ENCODE assay signal across 16 cellular contexts in genomic region chr6:111632468-111633247, GRCh38.
"Had no signal": no experiment of that assay in that cellular context is flagged by ENCODE, and none has a peak within 500 bp of the region (broad histone marks: within the 10 kb centered on the region; RNA-seq: fewer than 3 reads in every experiment).

No MANE protein-coding gene starts in this region.

- H3K4me1 Mint-ChIP-seq: activated CD4-positive, alpha-beta memory T cell treated with anti-CD3 and anti-CD28 coated beads, Interleukin-2, amount 10 ng/mL, durations not matched to agents 7 days and 5 days; activated naive CD8-positive, alpha-beta T cell treated with anti-CD3 and anti-CD28 coated beads, Interleukin-2, amount 50 U/mL, for 24 hours; memory B cell; stimulated activated naive B cell treated with anti-CD40 and anti-IgM and Interleukin-4, amounts not matched to agents 10 μg/mL and 1 μg/mL and 100 μg/mL, for 72 hours had no signal

- H3K27ac ChIP-seq: ascending aorta, esophagus squamous epithelium, foreskin keratinocyte, left lung, upper lobe of right lung had no signal

- DNase-seq: activated CD4-positive, alpha-beta memory T cell treated with anti-CD3 and anti-CD28 coated beads, Interleukin-2, amount 10 ng/mL, durations not matched to agents 7 days and 5 days; activated CD4-positive, alpha-beta T cell treated with anti-CD3 and anti-CD28 coated beads for 1 hour; activated naive CD4-positive, alpha-beta T cell treated with Interleukin-2 at 50 U/mL for 16 hours; activated naive CD8-positive, alpha-beta T cell treated with anti-CD3 and anti-CD28 coated beads, Interleukin-2, amount 50 U/mL, for 24 hours; esophagus squamous epithelium; foreskin keratinocyte; head of caudate nucleus; islet precursor cell; left lung; right cardiac atrium; stimulated activated CD4-positive, alpha-beta T cell treated with anti-CD3 and anti-CD28 coated beads, Interleukin-1b, Interleukin-23, amount 100 ng/mL, for 48 hours; stimulated activated naive B cell treated with anti-CD40 and anti-IgM and Interleukin-4, amounts not matched to agents 10 μg/mL and 1 μg/mL and 100 μg/mL, for 72 hours; T1000; upper lobe of right lung had no signal

- H3K4me3 ChIP-seq: ascending aorta, esophagus squamous epithelium, left lung, upper lobe of right lung had no signal

- H3K27ac Mint-ChIP-seq: activated CD4-positive, alpha-beta memory T cell treated with anti-CD3 and anti-CD28 coated beads, Interleukin-2, amount 10 ng/mL, durations not matched to agents 7 days and 5 days; activated naive CD8-positive, alpha-beta T cell treated with anti-CD3 and anti-CD28 coated beads, Interleukin-2, amount 50 U/mL, for 24 hours; memory B cell; stimulated activated naive B cell treated with anti-CD40 and anti-IgM and Interleukin-4, amounts not matched to agents 10 μg/mL and 1 μg/mL and 100 μg/mL, for 72 hours had no signal

- ATAC-seq: activated naive CD8-positive, alpha-beta T cell treated with anti-CD3 and anti-CD28 coated beads, Interleukin-2, amount 50 U/mL, for 24 hours; left lung; right cardiac atrium; stimulated activated naive B cell treated with anti-CD40 and anti-IgM and Interleukin-4, amounts not matched to agents 10 μg/mL and 1 μg/mL and 100 μg/mL, for 72 hours; upper lobe of right lung had no signal

- H3K27me3 ChIP-seq: ascending aorta, foreskin keratinocyte, left lung, upper lobe of right lung had no signal

- H3K36me3 ChIP-seq: ascending aorta, esophagus squamous epithelium, left lung, upper lobe of right lung had no signal

- H3K4me1 ChIP-seq: foreskin keratinocyte, left lung, upper lobe of right lung had no signal

- H3K27me3 Mint-ChIP-seq: activated naive CD8-positive, alpha-beta T cell treated with anti-CD3 and anti-CD28 coated beads, Interleukin-2, amount 50 U/mL, for 24 hours; memory B cell had no signal

- H3K4me3 Mint-ChIP-seq: activated CD4-positive, alpha-beta memory T cell treated with anti-CD3 and anti-CD28 coated beads, Interleukin-2, amount 10 ng/mL, durations not matched to agents 7 days and 5 days; activated naive CD8-positive, alpha-beta T cell treated with anti-CD3 and anti-CD28 coated beads, Interleukin-2, amount 50 U/mL, for 24 hours; memory B cell; stimulated activated naive B cell treated with anti-CD40 and anti-IgM and Interleukin-4, amounts not matched to agents 10 μg/mL and 1 μg/mL and 100 μg/mL, for 72 hours had no signal

- H3K9me3 ChIP-seq: ascending aorta, upper lobe of right lung had no signal
